In the genomic region with DNA sequence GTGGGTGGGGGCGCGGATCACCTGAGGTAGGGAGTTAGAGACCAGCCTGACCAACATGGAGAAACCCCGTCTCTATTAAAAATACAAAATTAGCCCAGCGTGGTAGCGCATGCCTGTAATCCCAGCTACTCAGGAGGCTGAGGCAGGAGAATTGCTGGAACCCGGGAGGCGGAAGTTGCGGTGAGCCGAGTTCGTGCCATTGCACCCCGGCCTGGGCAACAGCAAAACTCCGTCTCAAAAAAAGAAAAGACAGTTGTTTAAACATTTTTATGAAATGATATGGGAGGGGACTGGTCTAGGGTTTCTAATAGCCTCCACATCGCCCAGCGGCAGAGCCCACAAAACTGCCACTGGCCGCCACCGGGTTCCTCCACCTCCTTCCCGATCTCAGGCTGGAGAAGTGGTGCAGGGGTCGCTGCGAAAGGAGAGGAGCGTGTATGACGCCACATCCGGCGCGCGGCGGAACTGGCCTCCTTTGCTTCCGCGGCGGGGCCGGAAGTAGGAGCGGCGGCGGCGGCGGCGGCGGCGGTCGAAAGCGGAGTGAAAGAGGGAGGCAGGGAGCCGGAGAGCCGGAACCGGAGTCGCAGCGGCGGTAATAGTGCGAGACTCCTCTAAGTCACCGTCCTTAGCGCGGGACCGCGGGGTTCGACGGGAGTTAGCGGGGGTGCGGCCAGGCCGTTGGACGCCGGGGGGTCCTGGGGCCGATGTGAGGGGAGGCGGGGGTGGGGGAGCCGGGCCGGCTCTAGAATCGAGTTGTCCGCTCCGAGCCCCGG, we compare ENCODE assay signal across 1 cellular context.
A peak's percentile ranks its signal among the peaks of the same experiment; 100 is the strongest.
TF ChIP-seq lines count a peak whose summit lies in the region.

Gene PPP4C (plus strand): TSS at position 492 of the 773 bp plus-strand sequence. CDS start 384 bp downstream, outside the sequence.

TF ChIP-seq in HepG2, 621 proteins besides CTCF, POLR2A, EP300 and RAD21 (continued from another document and continues in another):
- no peak for TF ChIP-seq ZBED4 (CRISPR knock-in tag; IDR thresholded peaks at IDR 0.05; ENCODE audit: borderline replicate concordance)
- TF ChIP-seq ZNF782 (CRISPR knock-in tag; IDR thresholded peaks at IDR 0.05; ENCODE audit: borderline replicate concordance) = no peak
- peak; percentile 77; the same call in 1 of the 2 replicates for TF ChIP-seq ZBTB38 (CRISPR knock-in tag; IDR thresholded peaks at IDR 0.05)
- peak; percentile 20; the same call in 1 of the 2 replicates for TF ChIP-seq CEBPB (IDR thresholded peaks at IDR 0.05; ENCODE audit: borderline replicate concordance, low read depth, low read length)
- peak; percentile 45; the same call in 1 of the 2 replicates for TF ChIP-seq RARA (CRISPR knock-in tag; IDR thresholded peaks at IDR 0.05)
- no peak for TF ChIP-seq HNF4A (CRISPR knock-in tag; IDR thresholded peaks at IDR 0.05)
- no peak for TF ChIP-seq ZBTB8A (CRISPR knock-in tag; IDR thresholded peaks at IDR 0.05; ENCODE audit: borderline replicate concordance, low read depth)
- peak; percentile 86 for TF ChIP-seq ATF1 (CRISPR knock-in tag; IDR thresholded peaks at IDR 0.05)
- TF ChIP-seq ZNF792 (CRISPR knock-in tag; IDR thresholded peaks at IDR 0.05) = 0 out of 2 replicates have a peak, but pooled peaks have one; percentile 29
- TF ChIP-seq TCF7 (IDR thresholded peaks at IDR 0.05; ENCODE audit: low read depth) = no peak
- peak; percentile 25 for TF ChIP-seq ZNF781 (CRISPR knock-in tag; IDR thresholded peaks at IDR 0.05; ENCODE audit: borderline replicate concordance, not compliant biosample characterization)
- TF ChIP-seq SNAPC4 (CRISPR knock-in tag; IDR thresholded peaks at IDR 0.05) = no peak
- TF ChIP-seq SIX1 (CRISPR knock-in tag; IDR thresholded peaks at IDR 0.05; ENCODE audit: borderline replicate concordance) = no peak
- TF ChIP-seq ZFP41 (CRISPR knock-in tag; IDR thresholded peaks at IDR 0.05; ENCODE audit: borderline replicate concordance) = no peak
- TF ChIP-seq TP53 (CRISPR knock-in tag; conservative IDR thresholded peaks at IDR 0.05) = no peak; the same call in 1 of the 2 replicates
- TF ChIP-seq ZNF703 (CRISPR knock-in tag; IDR thresholded peaks at IDR 0.05; ENCODE audit: borderline replicate concordance) = no peak
- TF ChIP-seq, protein P1, sequence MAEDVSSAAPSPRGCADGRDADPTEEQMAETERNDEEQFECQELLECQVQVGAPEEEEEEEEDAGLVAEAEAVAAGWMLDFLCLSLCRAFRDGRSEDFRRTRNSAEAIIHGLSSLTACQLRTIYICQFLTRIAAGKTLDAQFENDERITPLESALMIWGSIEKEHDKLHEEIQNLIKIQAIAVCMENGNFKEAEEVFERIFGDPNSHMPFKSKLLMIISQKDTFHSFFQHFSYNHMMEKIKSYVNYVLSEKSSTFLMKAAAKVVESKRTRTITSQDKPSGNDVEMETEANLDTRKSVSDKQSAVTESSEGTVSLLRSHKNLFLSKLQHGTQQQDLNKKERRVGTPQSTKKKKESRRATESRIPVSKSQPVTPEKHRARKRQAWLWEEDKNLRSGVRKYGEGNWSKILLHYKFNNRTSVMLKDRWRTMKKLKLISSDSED (CRISPR knock-in tag; IDR thresholded peaks at IDR 0.05) = no peak
- peak; percentile 49; the same call in 1 of the 2 replicates for TF ChIP-seq ZIK1 (CRISPR knock-in tag; IDR thresholded peaks at IDR 0.05; ENCODE audit: borderline replicate concordance, low read depth)
- TF ChIP-seq HMGA1 (CRISPR knock-in tag; conservative IDR thresholded peaks at IDR 0.05) = no peak
- no peak for TF ChIP-seq ADNP (CRISPR knock-in tag; IDR thresholded peaks at IDR 0.05)
- TF ChIP-seq HOXD1 (CRISPR knock-in tag; IDR thresholded peaks at IDR 0.05) = peak; percentile 18; the same call in 1 of the 2 replicates
- peak; percentile 92 for TF ChIP-seq PPARG (CRISPR knock-in tag; conservative IDR thresholded peaks at IDR 0.05)
- no peak for TF ChIP-seq FOSL1 (CRISPR knock-in tag; IDR thresholded peaks at IDR 0.05; ENCODE audit: borderline replicate concordance)
- TF ChIP-seq KAT2B (IDR thresholded peaks at IDR 0.05; ENCODE audit: borderline replicate concordance, low read depth, low read length) = no peak
- no peak for TF ChIP-seq ZNF225 (CRISPR knock-in tag; IDR thresholded peaks at IDR 0.05)
- TF ChIP-seq ARID3A (IDR thresholded peaks at IDR 0.05; ENCODE audit: low read depth, low read length) = no peak
- TF ChIP-seq PRPF4 (IDR thresholded peaks at IDR 0.05; ENCODE audit: low read depth, low read length, poor library complexity, severe bottlenecking) = no peak
- no peak for TF ChIP-seq U2AF2 (IDR thresholded peaks at IDR 0.05; ENCODE audit: low read depth, low read length)
- TF ChIP-seq RCOR2 (CRISPR knock-in tag; IDR thresholded peaks at IDR 0.05) = no peak
- TF ChIP-seq CBFB (CRISPR knock-in tag; IDR thresholded peaks at IDR 0.05) = 0 out of 2 replicates have a peak, but pooled peaks have one; percentile 24
- no peak for TF ChIP-seq NFKBIZ (CRISPR knock-in tag; IDR thresholded peaks at IDR 0.05)
- peak; percentile 74; the same call in 1 of the 2 replicates for TF ChIP-seq NCOA1 (CRISPR knock-in tag; IDR thresholded peaks at IDR 0.05)
- peak; percentile 93 for TF ChIP-seq SAP130 (CRISPR knock-in tag; IDR thresholded peaks at IDR 0.05; ENCODE audit: low read depth)
- no peak; the same call in 1 of the 2 replicates for TF ChIP-seq MEF2D (CRISPR knock-in tag; IDR thresholded peaks at IDR 0.05)
- TF ChIP-seq AGO1 (IDR thresholded peaks at IDR 0.05; ENCODE audit: low read depth, low read length, poor library complexity, severe bottlenecking) = peak; percentile 97
- TF ChIP-seq ATF3 (CRISPR knock-in tag; IDR thresholded peaks at IDR 0.05) = peak; percentile 60; the same call in 1 of the 2 replicates
- TF ChIP-seq ZFP1 (CRISPR knock-in tag; IDR thresholded peaks at IDR 0.05) = 0 out of 2 replicates have a peak, but pooled peaks have one; percentile 17
- no peak for TF ChIP-seq ZNF282 (IDR thresholded peaks at IDR 0.05; ENCODE audit: partially characterized antibody)
- TF ChIP-seq ZNF224 (CRISPR knock-in tag; IDR thresholded peaks at IDR 0.05) = no peak
- TF ChIP-seq, protein P2, sequence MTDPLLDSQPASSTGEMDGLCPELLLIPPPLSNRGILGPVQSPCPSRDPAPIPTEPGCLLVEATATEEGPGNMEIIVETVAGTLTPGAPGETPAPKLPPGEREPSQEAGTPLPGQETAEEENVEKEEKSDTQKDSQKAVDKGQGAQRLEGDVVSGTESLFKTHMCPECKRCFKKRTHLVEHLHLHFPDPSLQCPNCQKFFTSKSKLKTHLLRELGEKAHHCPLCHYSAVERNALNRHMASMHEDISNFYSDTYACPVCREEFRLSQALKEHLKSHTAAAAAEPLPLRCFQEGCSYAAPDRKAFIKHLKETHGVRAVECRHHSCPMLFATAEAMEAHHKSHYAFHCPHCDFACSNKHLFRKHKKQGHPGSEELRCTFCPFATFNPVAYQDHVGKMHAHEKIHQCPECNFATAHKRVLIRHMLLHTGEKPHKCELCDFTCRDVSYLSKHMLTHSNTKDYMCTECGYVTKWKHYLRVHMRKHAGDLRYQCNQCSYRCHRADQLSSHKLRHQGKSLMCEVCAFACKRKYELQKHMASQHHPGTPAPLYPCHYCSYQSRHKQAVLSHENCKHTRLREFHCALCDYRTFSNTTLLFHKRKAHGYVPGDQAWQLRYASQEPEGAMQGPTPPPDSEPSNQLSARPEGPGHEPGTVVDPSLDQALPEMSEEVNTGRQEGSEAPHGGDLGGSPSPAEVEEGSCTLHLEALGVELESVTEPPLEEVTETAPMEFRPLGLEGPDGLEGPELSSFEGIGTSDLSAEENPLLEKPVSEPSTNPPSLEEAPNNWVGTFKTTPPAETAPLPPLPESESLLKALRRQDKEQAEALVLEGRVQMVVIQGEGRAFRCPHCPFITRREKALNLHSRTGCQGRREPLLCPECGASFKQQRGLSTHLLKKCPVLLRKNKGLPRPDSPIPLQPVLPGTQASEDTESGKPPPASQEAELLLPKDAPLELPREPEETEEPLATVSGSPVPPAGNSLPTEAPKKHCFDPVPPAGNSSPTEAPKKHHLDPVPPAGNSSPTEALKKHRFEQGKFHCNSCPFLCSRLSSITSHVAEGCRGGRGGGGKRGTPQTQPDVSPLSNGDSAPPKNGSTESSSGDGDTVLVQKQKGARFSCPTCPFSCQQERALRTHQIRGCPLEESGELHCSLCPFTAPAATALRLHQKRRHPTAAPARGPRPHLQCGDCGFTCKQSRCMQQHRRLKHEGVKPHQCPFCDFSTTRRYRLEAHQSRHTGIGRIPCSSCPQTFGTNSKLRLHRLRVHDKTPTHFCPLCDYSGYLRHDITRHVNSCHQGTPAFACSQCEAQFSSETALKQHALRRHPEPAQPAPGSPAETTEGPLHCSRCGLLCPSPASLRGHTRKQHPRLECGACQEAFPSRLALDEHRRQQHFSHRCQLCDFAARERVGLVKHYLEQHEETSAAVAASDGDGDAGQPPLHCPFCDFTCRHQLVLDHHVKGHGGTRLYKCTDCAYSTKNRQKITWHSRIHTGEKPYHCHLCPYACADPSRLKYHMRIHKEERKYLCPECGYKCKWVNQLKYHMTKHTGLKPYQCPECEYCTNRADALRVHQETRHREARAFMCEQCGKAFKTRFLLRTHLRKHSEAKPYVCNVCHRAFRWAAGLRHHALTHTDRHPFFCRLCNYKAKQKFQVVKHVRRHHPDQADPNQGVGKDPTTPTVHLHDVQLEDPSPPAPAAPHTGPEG (CRISPR knock-in tag; IDR thresholded peaks at IDR 0.05) = peak; percentile 48; the same call in 1 of the 2 replicates
- no peak for TF ChIP-seq KLF9 (CRISPR knock-in tag; IDR thresholded peaks at IDR 0.05; ENCODE audit: low read depth)
- peak; percentile 93 for TF ChIP-seq KMT2B (CRISPR knock-in tag; IDR thresholded peaks at IDR 0.05)
- TF ChIP-seq, protein P3, sequence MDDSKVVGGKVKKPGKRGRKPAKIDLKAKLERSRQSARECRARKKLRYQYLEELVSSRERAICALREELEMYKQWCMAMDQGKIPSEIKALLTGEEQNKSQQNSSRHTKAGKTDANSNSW (CRISPR knock-in tag; IDR thresholded peaks at IDR 0.05; ENCODE audit: borderline replicate concordance) = no peak
